In genomic region chr19:54464624-54465266, GRCh38 we compare ENCODE assay signal across 8 cellular contexts. TPM values are rescaled to one million over a fixed set of nuclear protein-coding genes. Genes with fewer than 3 reads are reported as not detected.
DNase-seq lines count a peak whose midpoint lies in the region; ATAC-seq and TF ChIP-seq lines count a peak whose summit lies in the region.

No MANE protein-coding gene starts in this region.

- peaks cover 8 to 26% (median 17%) of the 10 kb centered on the region in 4 donors for H3K4me1 ChIP-seq in liver (ENCODE audit: control insufficient read depth in 4 of 4, insufficient read depth in 4 of 4, low read length in 3 of 4)

- H3K4me3 ChIP-seq in AG10803 (ENCODE audit: low read length) (peak overlapping the region; percentile 65), liver (ENCODE audit: low read depth in 1 of 3, low read length in 3 of 3) (peak overlapping the region; percentile 32 to 61 (median 58))

- WGBS in liver: 7% methylated on average over 61 of the region's 61 CpGs

- H3K9me3 ChIP-seq in liver (ENCODE audit: control insufficient read depth in 4 of 4, low read length in 3 of 4): no peaks in the 10 kb centered on the region

- peak overlapping the region; percentile 87 for H3K4me3 Mint-ChIP-seq in activated CD4-positive, alpha-beta T cell treated with anti-CD3 and anti-CD28 coated beads, Interleukin-2, amount 10 ng/mL, durations not matched to agents 24 days and 14 days

- peaks cover 3% of the 10 kb centered on the region for H3K9me3 Mint-ChIP-seq in activated CD4-positive, alpha-beta T cell treated with anti-CD3 and anti-CD28 coated beads, Interleukin-2, amount 10 ng/mL, durations not matched to agents 24 days and 14 days

- peaks cover 20% of the 10 kb centered on the region for H3K4me1 Mint-ChIP-seq in activated CD4-positive, alpha-beta T cell treated with anti-CD3 and anti-CD28 coated beads, Interleukin-2, amount 10 ng/mL, durations not matched to agents 24 days and 14 days

- DNase-seq in AG10803 (ENCODE audit: low read depth) (peak; percentile 73), NCI-H460 (ENCODE audit: extremely low read depth, low read depth) (peak; percentile 81), dermis blood vessel endothelial cell (peak; percentile 80)
- peak; percentile 95 for DNase-seq in activated CD4-positive, alpha-beta T cell treated with anti-CD3 and anti-CD28 coated beads, Interleukin-2, amount 10 ng/mL, durations not matched to agents 24 days and 14 days
- peak; percentile 78 for DNase-seq in stimulated activated CD4-positive, alpha-beta T cell treated with anti-CD3 and anti-CD28 coated beads, Interleukin-4, amount 100 ng/mL, for 24 hours

- peak; percentile 44 for ATAC-seq in GM18867 (IDR thresholded peaks at IDR 0.05; ENCODE audit: unreplicated experiment)
- peak; percentile 44 for ATAC-seq in HG03064 (IDR thresholded peaks at IDR 0.05; ENCODE audit: low read depth, unreplicated experiment)

- H3K27me3 ChIP-seq in liver (ENCODE audit: control insufficient read depth in 4 of 4, insufficient read depth in 4 of 4, low read length in 3 of 4): peaks cover 0 to 5% (median 0%) of the 10 kb centered on the region in 4 donors

- intact Hi-C loops in activated CD4-positive, alpha-beta T cell treated with anti-CD3 and anti-CD28 coated beads, Interleukin-2, amount 10 ng/mL, durations not matched to agents 24 days and 14 days (cut with micrococcal nuclease): loop anchor here (1.0 to 10.0 kb wide), 7 partner anchors 272 to 1160 kb away; partner anchors contain the start of genes CNOT3, MYADM, PPP1R12C and PPP6R1

- peaks cover under 1 to 19% (median 11%) of the 10 kb centered on the region in 4 donors for H3K36me3 ChIP-seq in liver (ENCODE audit: control insufficient read depth in 4 of 4, insufficient read depth in 3 of 4, low read depth in 1 of 4, low read length in 3 of 4)

- H3K36me3 Mint-ChIP-seq in activated CD4-positive, alpha-beta T cell treated with anti-CD3 and anti-CD28 coated beads, Interleukin-2, amount 10 ng/mL, durations not matched to agents 24 days and 14 days (ENCODE audit: low read depth): peaks cover 20% of the 10 kb centered on the region

- no peak for TF ChIP-seq CTCF in AG10803 (conservative IDR thresholded peaks at IDR 0.05; ENCODE audit: low read length)
- peak; percentile 15 for TF ChIP-seq CTCF in liver (IDR thresholded peaks at IDR 0.05; ENCODE audit: low read depth, low read length, missing input control)

- H3K27ac ChIP-seq in liver (ENCODE audit: low read depth in 1 of 2, low read length in 2 of 2): peak overlapping the region; percentile 90 to 95

- peak overlapping the region; percentile 90 for H3K27ac Mint-ChIP-seq in activated CD4-positive, alpha-beta T cell treated with anti-CD3 and anti-CD28 coated beads, Interleukin-2, amount 10 ng/mL, durations not matched to agents 24 days and 14 days

- no peak overlapping the region for H3K9ac ChIP-seq in liver (ENCODE audit: low read depth in 1 of 2, low read length in 2 of 2)

- peaks cover 27% of the 10 kb centered on the region for H3K27me3 Mint-ChIP-seq in activated CD4-positive, alpha-beta T cell treated with anti-CD3 and anti-CD28 coated beads, Interleukin-2, amount 10 ng/mL, durations not matched to agents 24 days and 14 days

- no peak for TF ChIP-seq RAD21 in liver (IDR thresholded peaks at IDR 0.05)

TF ChIP-seq in liver, 16 proteins besides CTCF, POLR2A, EP300 and RAD21 (continues in another document):
- TF ChIP-seq SP1 (IDR thresholded peaks at IDR 0.05): peak; percentile 74
- no peak for TF ChIP-seq REST (IDR thresholded peaks at IDR 0.05)
- peak in 1 of 2 donors; percentile 39 for TF ChIP-seq GABPA (IDR thresholded peaks at IDR 0.05 in 1 of 2, conservative IDR thresholded peaks at IDR 0.05 in 1 of 2)
- TF ChIP-seq ZBTB33 (IDR thresholded peaks at IDR 0.05): no peak
- peak; percentile 34 for TF ChIP-seq MAX (IDR thresholded peaks at IDR 0.05)
- TF ChIP-seq FOXA2 (IDR thresholded peaks at IDR 0.05): no peak
- no peak for TF ChIP-seq ATF3 (IDR thresholded peaks at IDR 0.05)
- no peak for TF ChIP-seq TAF1 (conservative IDR thresholded peaks at IDR 0.05)

RNA-seq across cellular contexts. Expression of gene LENG9, which starts 1.2 kb away (rescaled TPM):
- 6.2 and 8.2 TPM in 2 replicates for total RNA-seq in NCI-H460 (2014; rRNA removed; shearing (Covaris generic))
- polyA plus RNA-seq in NCI-H460 (2014; cell fraction: nucleus; rRNA removed): 4.4 and 8.5 TPM in 2 replicates
- 8.2 and 8.3 TPM in 2 replicates for total RNA-seq in activated CD4-positive, alpha-beta T cell treated with anti-CD3 and anti-CD28 coated beads, Interleukin-2, amount 10 ng/mL, durations not matched to agents 24 days and 14 days
- total RNA-seq in dermis blood vessel endothelial cell (6.0 and 7.5 TPM in 2 replicates), liver (1 to 10 TPM; 1.3 to 6.9 TPM)
- polyA plus RNA-seq in liver: 1 to 10 TPM in 1 of 2 donors, under 1 TPM in 1; 0.19 to 2.6 TPM

RNA-seq across cellular contexts. Expression of gene CDC42EP5, which starts 8.4 kb away (rescaled TPM):
- total RNA-seq in NCI-H460 (2014; rRNA removed; shearing (Covaris generic)): 0.17 TPM in 1 of 2 replicates, not detected in the other
- polyA plus RNA-seq in NCI-H460 (2014; cell fraction: nucleus; rRNA removed): not detected in 2 replicates
- 0.61 and 0.64 TPM in 2 replicates for total RNA-seq in activated CD4-positive, alpha-beta T cell treated with anti-CD3 and anti-CD28 coated beads, Interleukin-2, amount 10 ng/mL, durations not matched to agents 24 days and 14 days
- total RNA-seq in dermis blood vessel endothelial cell (86.9 and 136 TPM in 2 replicates), liver (under 1 TPM; 0.28 to 0.84 TPM)
- polyA plus RNA-seq in liver: 1 to 10 TPM in 1 of 2 donors, not detected in 1; 2.2 TPM

RNA-seq across cellular contexts. Expression of gene LENG8, which starts 15.7 kb away (rescaled TPM):
- total RNA-seq in NCI-H460 (2014; rRNA removed; shearing (Covaris generic)): 30.4 and 32.9 TPM in 2 replicates
- 206 and 244 TPM in 2 replicates for polyA plus RNA-seq in NCI-H460 (2014; cell fraction: nucleus; rRNA removed)
- total RNA-seq in activated CD4-positive, alpha-beta T cell treated with anti-CD3 and anti-CD28 coated beads, Interleukin-2, amount 10 ng/mL, durations not matched to agents 24 days and 14 days: 202 and 214 TPM in 2 replicates
- 40.7 and 41.0 TPM in 2 replicates for total RNA-seq in dermis blood vessel endothelial cell
- total RNA-seq in liver: 10 to 100 TPM; 16.0 to 46.7 TPM
- 10 to 100 TPM in 1 of 2 donors, 1 to 10 TPM in 1; 6.9 to 21.4 TPM for polyA plus RNA-seq in liver

RNA-seq across cellular contexts. Expression of gene LAIR2, which starts 37.9 kb away (rescaled TPM):
- total RNA-seq in NCI-H460 (2014; rRNA removed; shearing (Covaris generic)): not detected in 2 replicates
- not detected in 2 replicates for polyA plus RNA-seq in NCI-H460 (2014; cell fraction: nucleus; rRNA removed)
- total RNA-seq in activated CD4-positive, alpha-beta T cell treated with anti-CD3 and anti-CD28 coated beads, Interleukin-2, amount 10 ng/mL, durations not matched to agents 24 days and 14 days: 34.2 and 35.0 TPM in 2 replicates
- not detected in 2 replicates for total RNA-seq in dermis blood vessel endothelial cell
- total RNA-seq in liver: under 1 TPM in 1 of 2 donors, not detected in 1; 0.19 TPM
- polyA plus RNA-seq in liver: under 1 TPM in 1 of 2 donors, not detected in 1; 0.24 TPM

RNA-seq across cellular contexts. Expression of gene TTYH1, which starts 49.5 kb away (rescaled TPM):
- total RNA-seq in NCI-H460 (2014; rRNA removed; shearing (Covaris generic)): not detected in 2 replicates
- not detected in 2 replicates for polyA plus RNA-seq in NCI-H460 (2014; cell fraction: nucleus; rRNA removed)
- 0.21 and 0.78 TPM in 2 replicates for total RNA-seq in activated CD4-positive, alpha-beta T cell treated with anti-CD3 and anti-CD28 coated beads, Interleukin-2, amount 10 ng/mL, durations not matched to agents 24 days and 14 days
- total RNA-seq in dermis blood vessel endothelial cell (not detected in 2 replicates), liver (1 to 10 TPM in 1 of 2 donors, under 1 TPM in 1; 0.42 to 1.1 TPM)
- polyA plus RNA-seq in liver: under 1 TPM; 0.28 to 0.79 TPM

Comparison
In these comparisons a context has a peak if more than half of its experiments do, and no peak if none do; other contexts are left out.
1. Peak in every context shown above with its lines: DNase-seq, ATAC-seq, H3K4me3 ChIP-seq and H3K27ac ChIP-seq.
2. RNA of gene CDC42EP5, which starts 8.4 kb away (total RNA-seq): 86.9 to 136 TPM in dermis blood vessel endothelial cell; 0.28 to 0.84 TPM in liver, 0.61 to 0.64 TPM in activated CD4-positive, alpha-beta T cell treated with anti-CD3 and anti-CD28 coated beads, Interleukin-2, amount 10 ng/mL, durations not matched to agents 24 days and 14 days and 0.17 TPM in NCI-H460; every median in the first group is over 10 times any median in the second.